10 cellular contexts compared by ENCODE assay signal in genomic region chr17:47719411-47720152, GRCh38. TPM values are rescaled to one million over a fixed set of nuclear protein-coding genes. Genes with fewer than 3 reads are reported as not detected.
DNase-seq lines count a peak whose midpoint lies in the region.
"Had no signal": no experiment of that assay in that cellular context is flagged by ENCODE, and none has a peak within 500 bp of the region (broad histone marks: within the 10 kb centered on the region; RNA-seq: fewer than 3 reads in every experiment).

No MANE protein-coding gene starts in this region.

- DNase-seq in M059J (ENCODE audit: low read depth), result peak; percentile 89
- DNase-seq in activated CD8-positive, alpha-beta memory T cell treated with anti-CD3 and anti-CD28 coated beads, Interleukin-2, amount 50 U/mL, for 4 hours, result peak; percentile 71
- peak; percentile 83 for DNase-seq in myocyte (ENCODE audit: low read depth)
- DNase-seq in NCI-H524 (lab: John Stamatoyannopoulos, UW), result no peak
- DNase-seq in NCI-H82 treated with DMSO at 0.1 percent for 48 hours (lab: John Stamatoyannopoulos, UW; ENCODE audit: unreplicated experiment), result no peak
- DNase-seq in NCI-H1417 (lab: John Stamatoyannopoulos, UW), result no peak
- DNase-seq in pons (ENCODE audit: low spot score), result no peak

- no peaks in the 10 kb centered on the region for H3K27me3 ChIP-seq in BLaER1

- H3K4me1 ChIP-seq in BLaER1, result peaks cover 79% of the 10 kb centered on the region

- no peak overlapping the region; the same call in 1 of the 2 replicates for H3K27ac ChIP-seq in BLaER1
- H3K27ac ChIP-seq: epithelial cell of prostate had no signal

- no peaks in the 10 kb centered on the region for H3K36me3 ChIP-seq in BLaER1

- peak overlapping the region; percentile 82 for H3K4me2 ChIP-seq in BLaER1

- no peaks in the 10 kb centered on the region for H4K20me1 ChIP-seq in BLaER1

- no peaks in the 10 kb centered on the region for H3K9me3 ChIP-seq in BLaER1

- H3K9ac ChIP-seq in BLaER1, result peak overlapping the region; percentile 12; the same call in 1 of the 2 replicates

- H3K4me3 ChIP-seq in BLaER1, result no peak overlapping the region

RNA-seq across cellular contexts. Expression of gene TBX21, which starts 13.5 kb away (rescaled TPM):
- not detected in 2 replicates for total RNA-seq in M059J (2014; rRNA removed; shearing (Covaris generic))
- not detected in 2 replicates for total RNA-seq in myocyte
- polyA plus RNA-seq in myocyte (2012), result not detected
- total RNA-seq: NCI-H460 had no signal

RNA-seq across cellular contexts. Expression of gene TBKBP1, which starts 25.6 kb away (rescaled TPM):
- total RNA-seq in M059J (2014; rRNA removed; shearing (Covaris generic)), result 1.3 and 2.6 TPM in 2 replicates
- 13.7 and 18.0 TPM in 2 replicates for total RNA-seq in myocyte
- polyA plus RNA-seq in myocyte (2012), result 14.2 TPM

Comparison
In these comparisons a context has a peak if more than half of its experiments do, and no peak if none do; other contexts are left out.
1. DNase-seq: peak in M059J (single experiment), activated CD8-positive, alpha-beta memory T cell treated with anti-CD3 and anti-CD28 coated beads, Interleukin-2, amount 50 U/mL, for 4 hours (single experiment) and myocyte (single experiment); none in NCI-H524 (0 of 2), NCI-H82 treated with DMSO at 0.1 percent for 48 hours (single experiment), NCI-H1417 (0 of 3) and pons (single experiment).